ENCODE assay signal across 8 cellular contexts in the genomic region with DNA sequence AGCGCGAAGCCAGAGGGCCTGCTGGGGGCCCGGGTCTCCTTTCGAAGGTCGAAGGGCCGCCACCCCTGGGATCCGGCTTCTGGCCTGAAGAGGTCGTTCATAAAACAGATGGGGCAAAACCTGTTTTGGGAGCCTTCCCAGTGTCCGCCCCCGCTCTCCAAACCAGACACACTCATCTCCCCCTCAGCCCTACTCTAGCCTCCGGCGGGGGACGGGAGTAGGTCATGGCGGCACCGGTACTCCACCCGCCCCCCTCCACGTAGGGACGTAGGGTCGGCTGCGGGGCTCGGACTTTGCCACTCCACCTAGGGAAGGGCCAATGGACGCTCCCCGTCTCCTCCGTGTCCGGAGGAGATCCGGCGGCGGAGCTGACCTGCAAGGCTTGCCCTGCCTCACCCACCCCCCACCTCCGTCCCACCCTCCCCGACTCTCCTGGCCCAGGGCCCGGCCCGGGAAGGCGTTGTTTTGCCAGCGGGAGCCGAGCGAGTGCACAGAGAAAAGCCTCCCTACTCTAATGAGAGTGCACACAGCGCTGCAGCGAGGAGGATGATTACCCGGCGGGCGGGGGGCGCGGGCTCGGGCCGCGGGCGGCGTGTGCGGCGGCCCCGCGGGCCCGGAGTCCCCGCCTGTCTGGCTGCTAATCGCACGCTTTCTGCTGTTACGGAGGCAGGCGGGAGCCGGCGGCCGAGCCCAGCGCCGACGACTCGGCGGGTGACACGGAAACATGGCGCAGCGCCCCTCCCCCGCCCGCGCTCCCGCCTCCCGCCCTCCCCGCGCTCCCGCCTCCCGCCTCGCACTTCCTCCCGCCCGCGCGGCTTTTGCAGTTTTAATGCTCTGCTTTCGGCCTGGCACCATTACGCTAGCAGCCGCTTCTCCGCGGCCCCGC. TPM values are rescaled to one million over a fixed set of nuclear protein-coding genes. Genes with fewer than 3 reads are reported as not detected.
DNase-seq lines count a peak whose midpoint lies in the region; FAIRE-seq and TF ChIP-seq lines count a peak whose summit lies in the region.

No MANE protein-coding gene starts in this region.

- FAIRE-seq in H54 (lab: Jason Lieb, UNC) = no peak

- H3K27me3 ChIP-seq in BJ (ENCODE audit: control insufficient read depth, insufficient read depth, low read length) (no peaks in the 10 kb centered on the region), HAP-1 (ENCODE audit: low read depth) (no peaks in the 10 kb centered on the region), neutrophil (peaks cover 29% of the 10 kb centered on the region), vagina (no peaks in the 10 kb centered on the region)

- CTCF ChIA-PET in BJ (lab: Yijun Ruan, JAX) = no interaction called here

- TF ChIP-seq CTCF in BJ (IDR thresholded peaks at IDR 0.05; ENCODE audit: insufficient read depth, low read depth, low read length) (no peak), foreskin fibroblast (IDR thresholded peaks at IDR 0.05; ENCODE audit: low read depth, low read length) (no peak), neutrophil (IDR thresholded peaks at IDR 0.05) (no peak), vagina (IDR thresholded peaks at IDR 0.05) (no peak)

- H3K36me3 ChIP-seq in BJ (ENCODE audit: control insufficient read depth, insufficient read depth, low read length) = no peaks in the 10 kb centered on the region
- H3K36me3 ChIP-seq in HAP-1 (replicated peaks) = peaks cover 3% of the 10 kb centered on the region
- H3K36me3 ChIP-seq in neutrophil = no peaks in the 10 kb centered on the region
- H3K36me3 ChIP-seq in vagina = no peaks in the 10 kb centered on the region

- H3K9me3 ChIP-seq in HAP-1 (no peaks in the 10 kb centered on the region), neutrophil (no peaks in the 10 kb centered on the region), vagina (no peaks in the 10 kb centered on the region)

- H3K4me1 ChIP-seq in HAP-1 = peaks cover 51% of the 10 kb centered on the region
- peaks cover 30 to 35% of the 10 kb centered on the region in 2 experiments for H3K4me1 ChIP-seq in neutrophil (ENCODE audit: control insufficient read depth in 1 of 2, insufficient read depth in 1 of 2, low read depth in 1 of 2, low read length in 1 of 2)
- H3K4me1 ChIP-seq in vagina = peaks cover 35% of the 10 kb centered on the region

- H3K27ac ChIP-seq in neutrophil = peak overlapping the region; percentile 69
- peak overlapping the region; percentile 62 for H3K27ac ChIP-seq in vagina

- TF ChIP-seq POLR2A in vagina (IDR thresholded peaks at IDR 0.05) = no peak
- TF ChIP-seq POLR2A in H54 (IDR thresholded peaks at IDR 0.05; ENCODE audit: low read depth, low read length) = no peak; the same call in 1 of the 2 replicates

- no peak for DNase-seq in BJ (ENCODE audit: low read depth)
- peak; percentile 76 to 92 for DNase-seq in HAP-1 (ENCODE audit: low spot score in 2 of 2)
- DNase-seq in OCI-M1 (lab: John Stamatoyannopoulos, UW) = peak; percentile 76
- peak; percentile 57 for DNase-seq in activated effector memory CD4-positive, alpha-beta T cell treated with Interleukin-2 at 50 U/mL for 16 hours
- peak in 1 of 2 donors; percentile 78 for DNase-seq in foreskin fibroblast
- no peak for DNase-seq in vagina (ENCODE audit: extremely low spot score in 2 of 2)
- DNase-seq in H54 (ENCODE audit: insufficient read length, low spot score) = no peak

- intact Hi-C loops in vagina (cut with DNase I) = loop anchor here (5.0 to 10.0 kb wide), 3 partner anchors 46 to 1301 kb away; a partner anchor contains a TSS

- in situ Hi-C loops in HAP-1 (cut with MboI; ENCODE audit: low sequenced_read_pairs) = loop anchor here (5.0 kb wide), 1 partner anchor 41 kb away; no protein-coding TSS in a partner anchor

- H3K4me3 ChIP-seq in BJ (ENCODE audit: low read depth, low read length) (peak overlapping the region; percentile 42), HAP-1 (peak overlapping the region; percentile 44), foreskin fibroblast (ENCODE audit: low read depth in 1 of 2, low read length in 2 of 2) (peak overlapping the region; percentile 38 to 54), neutrophil (ENCODE audit: low read depth in 1 of 2, low read length in 1 of 2) (peak overlapping the region; percentile 62 to 66), vagina (peak overlapping the region; percentile 46 to 56)

- POLR2A ChIA-PET in BJ (lab: Charles Lee) = no interaction called here

RNA-seq across cellular contexts. Expression of a gene that starts 8.3 kb away (rescaled TPM):
- 5.6 TPM in 2 replicates for polyA plus RNA-seq in BJ (2011; rRNA removed)
- polyA minus RNA-seq in BJ (2011; rRNA and poly(A)+ RNA removed) = 10.2 and 16.9 TPM in 2 replicates
- 19.9 TPM for total RNA-seq in vagina

Comparison
In these comparisons a context has a peak if more than half of its experiments do, and no peak if none do; other contexts are left out.
1. DNase-seq: peak in HAP-1 (2 of 2), OCI-M1 (single experiment) and activated effector memory CD4-positive, alpha-beta T cell treated with Interleukin-2 at 50 U/mL for 16 hours (single experiment); none in BJ (single experiment), vagina (0 of 2) and H54 (single experiment).
2. Peak in every context shown above with its lines, with median percentiles within 50 percentile points of each other: H3K4me3 ChIP-seq.